In genomic region chr2:231181848-231182247, GRCh38 we compare ENCODE assay signal across 8 cellular contexts. TPM values are rescaled to one million over a fixed set of nuclear protein-coding genes. Genes with fewer than 3 reads are reported as not detected.
A peak's percentile ranks its signal among the peaks of the same experiment; 100 is the strongest.
DNase-seq lines count a peak whose midpoint lies in the region; ATAC-seq and TF ChIP-seq lines count a peak whose summit lies in the region.
"Had no signal": no experiment of that assay in that cellular context is flagged by ENCODE, and none has a peak within 500 bp of the region (broad histone marks: within the 10 kb centered on the region; RNA-seq: fewer than 3 reads in every experiment).

No MANE protein-coding gene starts in this region.

- no peak overlapping the region for H3K4me3 Mint-ChIP-seq in activated T-helper 1 cell treated with anti-CD3 and anti-CD28 coated beads, Interleukin-12 subunit alpha, Interleukin-12 subunit beta, Interleukin-2, Interleukin-4 antibody, amounts not matched to agents 30 ng/mL and 10 ng/mL and 1 ng/mL, durations not matched to agents 14 hours and 24 hours and 36 hours

- no peak overlapping the region for H3K27ac Mint-ChIP-seq in activated T-helper 1 cell treated with anti-CD3 and anti-CD28 coated beads, Interleukin-12 subunit alpha, Interleukin-12 subunit beta, Interleukin-2, Interleukin-4 antibody, amounts not matched to agents 30 ng/mL and 10 ng/mL and 1 ng/mL, durations not matched to agents 14 hours and 24 hours and 36 hours

- H3K36me3 Mint-ChIP-seq in activated T-helper 1 cell treated with anti-CD3 and anti-CD28 coated beads, Interleukin-12 subunit alpha, Interleukin-12 subunit beta, Interleukin-2, Interleukin-4 antibody, amounts not matched to agents 30 ng/mL and 10 ng/mL and 1 ng/mL, durations not matched to agents 14 hours and 24 hours and 36 hours (ENCODE audit: low read depth) = peaks cover 4% of the 10 kb centered on the region

- TF ChIP-seq CTCF in adrenal gland (IDR thresholded peaks at IDR 0.05) (peak in 4 of 6 experiments; percentile 11 to 46 (median 20)), lower lobe of right lung (IDR thresholded peaks at IDR 0.05) (no peak)

- intact Hi-C loops in adrenal gland (cut with DNase I) (no loop called here), lower lobe of right lung (cut with DNase I) (no loop called here)
- intact Hi-C loops in activated T-helper 1 cell treated with anti-CD3 and anti-CD28 coated beads, Interleukin-12 subunit alpha, Interleukin-12 subunit beta, Interleukin-2, Interleukin-4 antibody, amounts not matched to agents 30 ng/mL and 10 ng/mL and 1 ng/mL, durations not matched to agents 14 hours and 24 hours and 36 hours (cut with micrococcal nuclease) = no loop called here

- peak; percentile 41 for DNase-seq in GM19238 (ENCODE audit: insufficient read length, low spot score)
- DNase-seq in adrenal gland = peak; percentile 84 to 97 (median 94)
- DNase-seq in lower lobe of right lung = peak; percentile 84
- no peak for DNase-seq in COLO829 (ENCODE audit: low spot score)
- no peak for DNase-seq in stimulated activated CD4-positive, alpha-beta T cell treated with anti-CD3 and anti-CD28 coated beads, Interleukin-4, amount 100 ng/mL, for 4 hours
- no peak for DNase-seq in activated T-helper 1 cell treated with anti-CD3 and anti-CD28 coated beads, Interleukin-12 subunit alpha, Interleukin-12 subunit beta, Interleukin-2, Interleukin-4 antibody, amounts not matched to agents 30 ng/mL and 10 ng/mL and 1 ng/mL, durations not matched to agents 14 hours and 24 hours and 36 hours (ENCODE audit: low spot score)

- WGBS in adrenal gland, 4 donors = 6 to 25% (median 21%) methylated on average over 2 to 7 of the region's 7 CpGs

- peak in 1 of 2 donors; percentile 60 for TF ChIP-seq POLR2A in adrenal gland (IDR thresholded peaks at IDR 0.05)

- H3K4me1 ChIP-seq in adrenal gland (replicated peaks in 1 of 2) = peaks cover 29 to 61% of the 10 kb centered on the region in 2 donors
- H3K4me1 ChIP-seq in lower lobe of right lung = peaks cover 47% of the 10 kb centered on the region

- ATAC-seq in HG03432 (IDR thresholded peaks at IDR 0.05; ENCODE audit: unreplicated experiment) (peak; percentile 67), lower lobe of right lung (peak; percentile 79 to 87)

- H3K27me3 ChIP-seq in adrenal gland (no peaks in the 10 kb centered on the region), lower lobe of right lung (ENCODE audit: low read depth) (no peaks in the 10 kb centered on the region)

- H3K9me3 Mint-ChIP-seq in activated T-helper 1 cell treated with anti-CD3 and anti-CD28 coated beads, Interleukin-12 subunit alpha, Interleukin-12 subunit beta, Interleukin-2, Interleukin-4 antibody, amounts not matched to agents 30 ng/mL and 10 ng/mL and 1 ng/mL, durations not matched to agents 14 hours and 24 hours and 36 hours = no peaks in the 10 kb centered on the region

- H3K36me3 ChIP-seq in adrenal gland (replicated peaks in 1 of 2) (no peaks in the 10 kb centered on the region), lower lobe of right lung (no peaks in the 10 kb centered on the region)

- no peaks in the 10 kb centered on the region for H3K9me3 ChIP-seq in adrenal gland (replicated peaks in 1 of 3)
- no peaks in the 10 kb centered on the region for H3K9me3 ChIP-seq in lower lobe of right lung

- peaks cover 22% of the 10 kb centered on the region for H3K4me1 Mint-ChIP-seq in activated T-helper 1 cell treated with anti-CD3 and anti-CD28 coated beads, Interleukin-12 subunit alpha, Interleukin-12 subunit beta, Interleukin-2, Interleukin-4 antibody, amounts not matched to agents 30 ng/mL and 10 ng/mL and 1 ng/mL, durations not matched to agents 14 hours and 24 hours and 36 hours (ENCODE audit: low read depth)

- H3K27ac ChIP-seq in adrenal gland = peak overlapping the region; percentile 64 to 92 (median 82)
- H3K27ac ChIP-seq in lower lobe of right lung = peak overlapping the region; percentile 37

- H3K27me3 Mint-ChIP-seq in activated T-helper 1 cell treated with anti-CD3 and anti-CD28 coated beads, Interleukin-12 subunit alpha, Interleukin-12 subunit beta, Interleukin-2, Interleukin-4 antibody, amounts not matched to agents 30 ng/mL and 10 ng/mL and 1 ng/mL, durations not matched to agents 14 hours and 24 hours and 36 hours (ENCODE audit: insufficient read depth) = no peaks in the 10 kb centered on the region

- H3K4me3 ChIP-seq in adrenal gland (no peak overlapping the region), lower lobe of right lung (no peak overlapping the region)

RNA-seq across cellular contexts. Expression of gene ARMC9, which starts 16.6 kb away (rescaled TPM):
- total RNA-seq in adrenal gland = 100 to 1,000 TPM in 1 of 8 donors, 10 to 100 TPM in 7; 36.5 to 109 (median 59.1) TPM
- 10 to 100 TPM; 22.0 to 61.9 (median 49.3) TPM for polyA plus RNA-seq in adrenal gland
- 43.1 TPM for total RNA-seq in lower lobe of right lung
- total RNA-seq in activated T-helper 1 cell treated with anti-CD3 and anti-CD28 coated beads, Interleukin-12 subunit alpha, Interleukin-12 subunit beta, Interleukin-2, Interleukin-4 antibody, amounts not matched to agents 30 ng/mL and 10 ng/mL and 1 ng/mL, durations not matched to agents 14 hours and 24 hours and 36 hours = 2.2 and 3.8 TPM in 2 replicates

RNA-seq across cellular contexts. Expression of gene HTR2B, which starts 57.0 kb away (rescaled TPM):
- total RNA-seq in adrenal gland (10 to 100 TPM; 16.6 to 90.0 (median 50.6) TPM), lower lobe of right lung (0.65 TPM)
- 10 to 100 TPM in 2 of 3 donors, 1 to 10 TPM in 1; 3.1 to 17.9 (median 15.8) TPM for polyA plus RNA-seq in adrenal gland
- not detected in 2 replicates for total RNA-seq in activated T-helper 1 cell treated with anti-CD3 and anti-CD28 coated beads, Interleukin-12 subunit alpha, Interleukin-12 subunit beta, Interleukin-2, Interleukin-4 antibody, amounts not matched to agents 30 ng/mL and 10 ng/mL and 1 ng/mL, durations not matched to agents 14 hours and 24 hours and 36 hours
- polyA plus RNA-seq: keratinocyte had no signal

Comparison
In these comparisons a context has a peak if more than half of its experiments do, and no peak if none do; other contexts are left out.
1. DNase-seq: peak in GM19238 (single experiment), adrenal gland (7 of 7) and lower lobe of right lung (single experiment); none in COLO829 (single experiment), stimulated activated CD4-positive, alpha-beta T cell treated with anti-CD3 and anti-CD28 coated beads, Interleukin-4, amount 100 ng/mL, for 4 hours (0 of 2) and activated T-helper 1 cell treated with anti-CD3 and anti-CD28 coated beads, Interleukin-12 subunit alpha, Interleukin-12 subunit beta, Interleukin-2, Interleukin-4 antibody, amounts not matched to agents 30 ng/mL and 10 ng/mL and 1 ng/mL, durations not matched to agents 14 hours and 24 hours and 36 hours (single experiment).
2. RNA of gene HTR2B, which starts 57.0 kb away (total RNA-seq): 16.6 to 90.0 TPM in adrenal gland; 0.65 TPM in lower lobe of right lung (single experiment) and not detected in activated T-helper 1 cell treated with anti-CD3 and anti-CD28 coated beads, Interleukin-12 subunit alpha, Interleukin-12 subunit beta, Interleukin-2, Interleukin-4 antibody, amounts not matched to agents 30 ng/mL and 10 ng/mL and 1 ng/mL, durations not matched to agents 14 hours and 24 hours and 36 hours; every median in the first group is over 10 times any median in the second.